Comparison of ENCODE assay signal across 8 cellular contexts in genomic region chr6:149545754-149546471, GRCh38. TPM values are rescaled to one million over a fixed set of nuclear protein-coding genes. Genes with fewer than 3 reads are reported as not detected.
A peak's percentile ranks its signal among the peaks of the same experiment; 100 is the strongest.
DNase-seq lines count a peak whose midpoint lies in the region; ATAC-seq and TF ChIP-seq lines count a peak whose summit lies in the region.

TSS of gene PPIL4 (minus strand) at chr6:149546043. CDS start at chr6:149546005, 38 bp downstream.

- no peaks in the 10 kb centered on the region for H3K9me3 Mint-ChIP-seq in HFFc6
- no peaks in the 10 kb centered on the region for H3K9me3 Mint-ChIP-seq in activated naive CD4-positive, alpha-beta T cell treated with anti-CD3 and anti-CD28 coated beads, Interleukin-2, amount 50 U/mL, for 24 hours

- H3K36me3 ChIP-seq in SK-N-SH (replicated peaks in 1 of 2; ENCODE audit: control insufficient read depth in 1 of 2, insufficient read depth in 2 of 2, low read length in 1 of 2) (peaks cover under 1 to 8% of the 10 kb centered on the region in 2 experiments), testis (ENCODE audit: low read depth, missing control alignments) (no peaks in the 10 kb centered on the region)

- H3K4me1 Mint-ChIP-seq in HFFc6 (ENCODE audit: low read depth), result peaks cover 37% of the 10 kb centered on the region
- H3K4me1 Mint-ChIP-seq in activated naive CD4-positive, alpha-beta T cell treated with anti-CD3 and anti-CD28 coated beads, Interleukin-2, amount 50 U/mL, for 24 hours, result peaks cover 46% of the 10 kb centered on the region

- peak within 1 kb of the TSS; percentile 93 to 99 for H3K27ac ChIP-seq in SK-N-SH (ENCODE audit: low read depth in 2 of 2, low read length in 1 of 2)
- peak within 1 kb of the TSS; percentile 84 to 95 for H3K27ac ChIP-seq in testis

- peaks cover 49% of the 10 kb centered on the region for H3K79me2 ChIP-seq in SK-N-SH (ENCODE audit: insufficient read depth)

- H3K27me3 Mint-ChIP-seq in HFFc6 (ENCODE audit: insufficient read depth), result peaks cover 3% of the 10 kb centered on the region
- H3K27me3 Mint-ChIP-seq in activated naive CD4-positive, alpha-beta T cell treated with anti-CD3 and anti-CD28 coated beads, Interleukin-2, amount 50 U/mL, for 24 hours, result no peaks in the 10 kb centered on the region

- H3K27ac Mint-ChIP-seq in HFFc6, result peak within 1 kb of the TSS; percentile 100
- peak within 1 kb of the TSS; percentile 98 for H3K27ac Mint-ChIP-seq in activated naive CD4-positive, alpha-beta T cell treated with anti-CD3 and anti-CD28 coated beads, Interleukin-2, amount 50 U/mL, for 24 hours

- H3F3A ChIP-seq in SK-N-SH (replicated peaks; ENCODE audit: insufficient read depth), result peaks cover 17% of the 10 kb centered on the region

- no peaks in the 10 kb centered on the region for H3K9me2 ChIP-seq in SK-N-SH

- intact Hi-C loops in testis (cut with DNase I; ENCODE audit: low total_unique reads), result no loop called here

- H3K4me3 ChIP-seq in SK-N-SH (ENCODE audit: low read depth in 2 of 2, low read length in 1 of 2), result peak within 1 kb of the TSS; percentile 92 to 100
- peak within 1 kb of the TSS; percentile 75 to 97 for H3K4me3 ChIP-seq in testis

- POLR2A ChIA-PET in GM10248 (lab: Yijun Ruan, JAX) (no interaction called here), SK-N-SH (lab: Yijun Ruan, JAX) (interaction anchor here (0.6 to 1.4 kb wide), 3 partner anchors 20 to 353 kb away, joined by 3 read pairs; partner anchors contain the start of gene GINM1)

- H3K36me3 Mint-ChIP-seq in HFFc6 (ENCODE audit: low read depth), result peaks cover 7% of the 10 kb centered on the region
- no peaks in the 10 kb centered on the region for H3K36me3 Mint-ChIP-seq in activated naive CD4-positive, alpha-beta T cell treated with anti-CD3 and anti-CD28 coated beads, Interleukin-2, amount 50 U/mL, for 24 hours

- H3K9me3 ChIP-seq in SK-N-SH (no peaks in the 10 kb centered on the region), testis (no peaks in the 10 kb centered on the region)

- peak; percentile 96 for DNase-seq in GM10248 (ENCODE audit: extremely low spot score)
- DNase-seq in HFFc6, result peak; percentile 92
- peak; percentile 95 for DNase-seq in NAMALWA (ENCODE audit: low spot score)
- DNase-seq in SK-N-SH, result peak; percentile 96
- DNase-seq in globus pallidus (ENCODE audit: low spot score), result peak; percentile 92
- peak; percentile 86 for DNase-seq in omental fat pad (ENCODE audit: low spot score)
- DNase-seq in testis, result peak; percentile 95

- CTCF ChIA-PET in GM10248 (lab: Yijun Ruan, JAX) (interaction anchor here (0.7 to 4.4 kb wide), 18 partner anchors 8 to 351 kb away, joined by 3 to 52 read pairs (median 4); partner anchors contain the start of gene GINM1), SK-N-SH (lab: Yijun Ruan, JAX) (interaction anchor here (0.5 to 3.5 kb wide), 23 partner anchors 9 to 517 kb away, joined by 3 to 17 read pairs (median 3); no protein-coding TSS in a partner anchor)

- no peak; a peak in 1 of 4 replicates for TF ChIP-seq EP300 in SK-N-SH (IDR thresholded peaks at IDR 0.05; ENCODE audit: borderline replicate concordance in 1 of 2, low read depth in 1 of 2, low read length in 1 of 2)

- H3K4me3 Mint-ChIP-seq in HFFc6, result peak within 1 kb of the TSS; percentile 90
- H3K4me3 Mint-ChIP-seq in activated naive CD4-positive, alpha-beta T cell treated with anti-CD3 and anti-CD28 coated beads, Interleukin-2, amount 50 U/mL, for 24 hours, result peak within 1 kb of the TSS; percentile 94

- H4K20me1 ChIP-seq in SK-N-SH (ENCODE audit: insufficient read depth), result peaks cover 29% of the 10 kb centered on the region

- H3K4me1 ChIP-seq in SK-N-SH (ENCODE audit: control insufficient read depth in 1 of 2, insufficient read depth in 2 of 2, low read depth in 1 of 2, low read length in 1 of 2) (peaks cover 6 to 12% of the 10 kb centered on the region in 2 experiments; a peak in 3 of 4 replicates), testis (peaks cover 19% of the 10 kb centered on the region)

- H3K27me3 ChIP-seq in SK-N-SH (ENCODE audit: insufficient read depth) (no peaks in the 10 kb centered on the region), testis (no peaks in the 10 kb centered on the region)

- TF ChIP-seq POLR2A in testis (IDR thresholded peaks at IDR 0.05), result no peak

- peak within 1 kb of the TSS; percentile 96 for H2AFZ ChIP-seq in SK-N-SH (ENCODE audit: low read depth)

- ATAC-seq in omental fat pad (ENCODE audit: low FRiP score), result peak; percentile 96

- under 1% methylated on average over 27 of the region's 71 CpGs for WGBS in SK-N-SH (ENCODE audit: low lambda C conversion rate)
- 0 to 1% methylated on average over 36 to 71 of the region's 71 CpGs for WGBS in testis, 2 donors

- peak; percentile 64 for TF ChIP-seq CTCF in GM10248 (IDR thresholded peaks at IDR 0.05; ENCODE audit: control extremely low read depth, extremely low read depth, low read depth, missing control alignments)
- peak; percentile 94 for TF ChIP-seq CTCF in HFFc6 (IDR thresholded peaks at IDR 0.05)
- TF ChIP-seq CTCF in SK-N-SH (IDR thresholded peaks at IDR 0.05), result peak; percentile 94
- no peak for TF ChIP-seq CTCF in omental fat pad (IDR thresholded peaks at IDR 0.05)
- peak; percentile 94 to 96 (median 96) for TF ChIP-seq CTCF in testis (IDR thresholded peaks at IDR 0.05)

- peak within 1 kb of the TSS; percentile 100 for H3K9ac ChIP-seq in SK-N-SH

- peak within 1 kb of the TSS; percentile 78 for H3K4me2 ChIP-seq in SK-N-SH

- TF ChIP-seq RAD21 in SK-N-SH (IDR thresholded peaks at IDR 0.05; ENCODE audit: low read length), result peak; percentile 45

TF ChIP-seq in SK-N-SH, 30 proteins besides CTCF, POLR2A, EP300 and RAD21 (continues in another document):
- TF ChIP-seq RCOR1 (IDR thresholded peaks at IDR 0.05; ENCODE audit: low read length) (0 out of 2 replicates have a peak, but pooled peaks have one; percentile 38), GABPA (IDR thresholded peaks at IDR 0.05; ENCODE audit: low read depth) (peak; percentile 86), FOXM1 (IDR thresholded peaks at IDR 0.05; ENCODE audit: low read depth) (no peak), USF2 (IDR thresholded peaks at IDR 0.05; ENCODE audit: borderline replicate concordance, low read depth, low read length) (peak; percentile 41; the same call in 1 of the 2 replicates), YY1 (IDR thresholded peaks at IDR 0.05; ENCODE audit: low read depth) (peak; percentile 84), EZH2phosphoT487 (IDR thresholded peaks at IDR 0.05; ENCODE audit: borderline replicate concordance, low read depth) (no peak), NFIC (IDR thresholded peaks at IDR 0.05; ENCODE audit: borderline replicate concordance) (no peak), TCF12 (IDR thresholded peaks at IDR 0.05) (no peak), RXRA (IDR thresholded peaks at IDR 0.05; ENCODE audit: borderline replicate concordance, low read depth) (no peak), USF1 (IDR thresholded peaks at IDR 0.05; ENCODE audit: borderline replicate concordance, low read depth) (peak; percentile 77), POLR2AphosphoS5 (IDR thresholded peaks at IDR 0.05; ENCODE audit: low read depth, low read length) (peak; percentile 67; the same call in 1 of the 2 replicates), PBX3 (IDR thresholded peaks at IDR 0.05) (no peak), JUND (IDR thresholded peaks at IDR 0.05) (no peak), NRF1 (IDR thresholded peaks at IDR 0.05; ENCODE audit: low read depth, low read length) (no peak), SMC3 (IDR thresholded peaks at IDR 0.05; ENCODE audit: low read depth, low read length) (no peak; the same call in 1 of the 2 replicates), GATA2 (CRISPR knock-in tag; IDR thresholded peaks at IDR 0.05) (no peak), ELF1 (IDR thresholded peaks at IDR 0.05) (peak; percentile 82), CHD2 (IDR thresholded peaks at IDR 0.05; ENCODE audit: low read length, partially characterized antibody) (peak; percentile 79), MXI1 (IDR thresholded peaks at IDR 0.05; ENCODE audit: low read depth, low read length) (peak; percentile 84), FOSL2 (IDR thresholded peaks at IDR 0.05; ENCODE audit: borderline replicate concordance, low read depth) (no peak), TEAD4 (IDR thresholded peaks at IDR 0.05; ENCODE audit: borderline replicate concordance, insufficient read depth) (no peak), TAF1 (IDR thresholded peaks at IDR 0.05; ENCODE audit: borderline replicate concordance, low read depth, low read length) (peak; percentile 59; the same call in 1 of the 2 replicates)

RNA-seq across cellular contexts. Expression of gene PPIL4, which starts in this region (rescaled TPM):
- total RNA-seq in HFFc6 (2021; fragmentation: NEBNext Ultra II Directional; extraction: Animal tissue kit (Norgen Biotek cat#: 25700)), result 10 to 100 TPM; 31.9 to 35.1 (median 34.6) TPM
- polyA plus RNA-seq in SK-N-SH (2012; rRNA removed), result 3.3 and 3.9 TPM in 2 replicates
- polyA plus RNA-seq in SK-N-SH (2012; cell fraction: cytosol; rRNA removed), result 6.7 and 9.8 TPM in 2 replicates
- 2.4 and 4.8 TPM in 2 replicates for polyA plus RNA-seq in SK-N-SH (2012; cell fraction: nucleus; rRNA removed)
- total RNA-seq in omental fat pad, result 10 to 100 TPM; 21.7 to 41.4 (median 30.7) TPM
- 10 to 100 TPM; 36.0 to 39.4 TPM for total RNA-seq in testis
- 13.9 TPM for polyA plus RNA-seq in testis (ENCODE audit: insufficient read depth, low read depth, low replicate concordance)

Comparison
In these comparisons a context has a peak if more than half of its experiments do, and no peak if none do; other contexts are left out.
1. Peak in every context shown above with its lines: DNase-seq, ATAC-seq, H3K4me3 ChIP-seq and H3K27ac ChIP-seq.
2. CTCF ChIP-seq: peak in GM10248 (single experiment), HFFc6 (single experiment), SK-N-SH (single experiment) and testis (3 of 3); none in omental fat pad (0 of 3).